8 cellular contexts compared by ENCODE assay signal in genomic region chr22:29553391-29554224, GRCh38. TPM values are rescaled to one million over a fixed set of nuclear protein-coding genes. Genes with fewer than 3 reads are reported as not detected.
DNase-seq lines count a peak whose midpoint lies in the region; ATAC-seq and TF ChIP-seq lines count a peak whose summit lies in the region.

THOC5 (minus strand) TSS chr22:29553757; CDS start chr22:29549147, 4,610 bp downstream.

- 0 out of 2 replicates have a peak, but pooled peaks cover 4% of the 10 kb centered on the region for H3F3A ChIP-seq in DOHH2 (ENCODE audit: control insufficient read depth, insufficient read depth)

- H3K4me1 ChIP-seq in DOHH2 (ENCODE audit: control insufficient read depth, low read length) (peaks cover 7% of the 10 kb centered on the region), Peyer's patch (peaks cover 0 to 7% (median 5%) of the 10 kb centered on the region in 4 donors), muscle layer of duodenum (ENCODE audit: control insufficient read depth in 1 of 2, insufficient read depth in 2 of 2, low read length in 2 of 2) (peaks cover 4 to 11% of the 10 kb centered on the region in 2 donors)

- no peaks in the 10 kb centered on the region for H4K20me1 ChIP-seq in DOHH2 (ENCODE audit: control insufficient read depth, insufficient read depth, low read depth, low read length)

- peaks cover 31% of the 10 kb centered on the region for H3K36me3 ChIP-seq in DOHH2 (ENCODE audit: control insufficient read depth, low read length)
- peaks cover 48% of the 10 kb centered on the region for H3K36me3 ChIP-seq in KOPT-K1 (ENCODE audit: insufficient read depth, low read length)
- H3K36me3 ChIP-seq in Peyer's patch, result peaks cover 0 to 40% (median 0%) of the 10 kb centered on the region in 3 donors
- peaks cover 12 to 32% of the 10 kb centered on the region in 2 donors for H3K36me3 ChIP-seq in muscle layer of duodenum (ENCODE audit: control insufficient read depth in 1 of 2, insufficient read depth in 2 of 2, low read length in 2 of 2)

- peak within 1 kb of the TSS; percentile 73 for H3K4me2 ChIP-seq in DOHH2 (ENCODE audit: low read length)

- H3K79me2 ChIP-seq in DOHH2 (ENCODE audit: control insufficient read depth, low read length), result peaks cover 38% of the 10 kb centered on the region

- H3K9me3 ChIP-seq in DOHH2 (ENCODE audit: control insufficient read depth, insufficient read depth, low read length), result no peaks in the 10 kb centered on the region
- H3K9me3 ChIP-seq in KOPT-K1 (ENCODE audit: insufficient read depth, low read length, poor library complexity, severe bottlenecking), result no peaks in the 10 kb centered on the region
- H3K9me3 ChIP-seq in Peyer's patch, result no peaks in the 10 kb centered on the region
- no peaks in the 10 kb centered on the region for H3K9me3 ChIP-seq in muscle layer of duodenum (ENCODE audit: control insufficient read depth in 1 of 2, low read length in 2 of 2)

- TF ChIP-seq CTCF in DOHH2 (IDR thresholded peaks at IDR 0.05; ENCODE audit: low read depth, low read length, poor library complexity, severe bottlenecking) (peak; percentile 58), Peyer's patch (IDR thresholded peaks at IDR 0.05) (peak; percentile 34 to 67 (median 60))

- DNase-seq in Peyer's patch, result peak; percentile 87 to 96 (median 93)
- peak; percentile 92 to 93 for DNase-seq in activated T-cell treated with anti-CD3 and anti-CD28 coated beads, Interleukin-2, amount 50 U/mL, for 48 hours
- DNase-seq in stimulated activated CD8-positive, alpha-beta memory T cell treated with anti-CD3 and anti-CD28 coated beads, Interleukin-7, amount 100 ng/mL, for 4 hours (ENCODE audit: low read depth in 2 of 2), result peak; percentile 82 to 84

- no peaks in the 10 kb centered on the region for H3K9me2 ChIP-seq in DOHH2 (replicated peaks; ENCODE audit: control insufficient read depth, low read length)

- peak; percentile 97 for ATAC-seq in GM21786 (IDR thresholded peaks at IDR 0.05; ENCODE audit: unreplicated experiment)
- ATAC-seq in esophagus mucosa, result peak; percentile 97

- H3K27me3 ChIP-seq in DOHH2 (ENCODE audit: control insufficient read depth, low read length), result no peaks in the 10 kb centered on the region
- no peaks in the 10 kb centered on the region for H3K27me3 ChIP-seq in Peyer's patch
- no peaks in the 10 kb centered on the region for H3K27me3 ChIP-seq in muscle layer of duodenum (ENCODE audit: low read depth, low read length)

- peak; percentile 40 to 43 for TF ChIP-seq POLR2A in Peyer's patch (IDR thresholded peaks at IDR 0.05)

- H3K27ac ChIP-seq in DOHH2 (ENCODE audit: low read depth, low read length) (peak within 1 kb of the TSS; percentile 59), KOPT-K1 (ENCODE audit: low read depth, low read length, poor library complexity, severe bottlenecking) (peak within 1 kb of the TSS; percentile 76), Peyer's patch (peak within 1 kb of the TSS; percentile 79 to 87 (median 86)), muscle layer of duodenum (ENCODE audit: low read length) (peak within 1 kb of the TSS; percentile 80)

- H3K4me3 ChIP-seq in DOHH2 (ENCODE audit: low read length), result peak within 1 kb of the TSS; percentile 82
- H3K4me3 ChIP-seq in Peyer's patch, result peak within 1 kb of the TSS; percentile 67 to 95 (median 78)
- H3K4me3 ChIP-seq in muscle layer of duodenum (ENCODE audit: low read depth in 1 of 2, low read length in 2 of 2), result peak within 1 kb of the TSS; percentile 80 to 94

RNA-seq across cellular contexts. Expression of gene THOC5, which starts in this region (rescaled TPM):
- total RNA-seq in Peyer's patch, result 100 to 1,000 TPM in 1 of 4 donors, 10 to 100 TPM in 3; 33.3 to 191 (median 37.3) TPM
- total RNA-seq in esophagus mucosa, result 30.1 TPM

Comparison
In these comparisons a context has a peak if more than half of its experiments do, and no peak if none do; other contexts are left out.
1. Peak in every context shown above with its lines: DNase-seq, ATAC-seq, H3K4me3 ChIP-seq and H3K27ac ChIP-seq.